17 cellular contexts compared by ENCODE assay signal in the genomic region with DNA sequence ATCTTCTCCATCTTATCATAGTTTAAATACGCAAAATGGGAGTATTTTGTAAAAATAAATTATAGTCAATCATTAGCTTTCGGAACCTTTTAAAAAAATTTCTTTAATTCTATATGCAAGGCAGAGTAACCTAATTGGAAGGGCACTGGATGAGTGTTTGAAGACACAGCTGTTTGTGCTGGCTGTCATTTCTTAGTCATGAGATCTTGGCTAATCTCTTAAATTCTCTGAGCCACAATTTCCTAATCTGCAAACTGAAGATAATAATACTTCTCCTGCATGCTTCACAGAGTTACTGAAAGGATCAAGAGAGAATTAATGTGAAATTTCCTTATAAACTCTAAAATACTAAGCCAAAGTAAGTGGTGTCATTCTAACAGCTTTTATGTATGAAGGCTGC.
A peak's percentile ranks its signal among the peaks of the same experiment; 100 is the strongest.
DNase-seq lines count a peak whose midpoint lies in the region; ATAC-seq, FAIRE-seq and TF ChIP-seq lines count a peak whose summit lies in the region.
"Had no signal": no experiment of that assay in that cellular context is flagged by ENCODE, and none has a peak within 500 bp of the region (broad histone marks: within the 10 kb centered on the region; RNA-seq: fewer than 3 reads in every experiment).

No MANE protein-coding gene starts in this region.

- intact Hi-C loops in mucosa of descending colon (cut with DNase I, micrococcal nuclease): no loop called here

- H3K9ac ChIP-seq in astrocyte (ENCODE audit: low read length): no peak overlapping the region

- no peak for TF ChIP-seq CTCF in astrocyte (IDR thresholded peaks at IDR 0.05; ENCODE audit: insufficient read depth, low read depth, low read length)
- no peak for TF ChIP-seq CTCF in foreskin fibroblast (IDR thresholded peaks at IDR 0.05; ENCODE audit: low read depth, low read length)
- no peak for TF ChIP-seq CTCF in GM23338 (conservative IDR thresholded peaks at IDR 0.05; ENCODE audit: low read depth in 2 of 2)
- TF ChIP-seq CTCF in mucosa of descending colon (IDR thresholded peaks at IDR 0.05): no peak

- H3K4me1 Mint-ChIP-seq in astrocyte (ENCODE audit: low read depth, unreplicated experiment) (peaks cover 8% of the 10 kb centered on the region), GM23338 (no peaks in the 10 kb centered on the region)
- H3K4me1 Mint-ChIP-seq: H9 had no signal

- H2AFZ ChIP-seq in astrocyte (ENCODE audit: low read depth, low read length) (no peak overlapping the region), GM23338 (no peak overlapping the region)

- H3K36me3 Mint-ChIP-seq in astrocyte (ENCODE audit: low read depth, unreplicated experiment) (no peaks in the 10 kb centered on the region), GM23338 (ENCODE audit: low read depth) (no peaks in the 10 kb centered on the region)

- no peak for FAIRE-seq in astrocyte (lab: Jason Lieb, UNC)
- FAIRE-seq: A204.1 had no signal

- H3K27me3 Mint-ChIP-seq in astrocyte (ENCODE audit: low read depth, unreplicated experiment) (no peaks in the 10 kb centered on the region), GM23338 (ENCODE audit: insufficient read depth, low read depth, poor library complexity) (peaks cover 3% of the 10 kb centered on the region)

- H3K4me1 ChIP-seq in astrocyte (ENCODE audit: insufficient read depth, low read length) (peaks cover 9% of the 10 kb centered on the region), GM23338 (ENCODE audit: insufficient read depth) (no peaks in the 10 kb centered on the region), mucosa of descending colon (ENCODE audit: low read depth) (no peaks in the 10 kb centered on the region)

- ATAC-seq in GM23338 (no peak), GM19397 (IDR thresholded peaks at IDR 0.05; ENCODE audit: unreplicated experiment) (no peak), mucosa of descending colon (no peak)
- ATAC-seq: PC-3 had no signal

- H3K27ac Mint-ChIP-seq in astrocyte (ENCODE audit: unreplicated experiment) (no peak overlapping the region), GM23338 (no peak overlapping the region)
- H3K27ac Mint-ChIP-seq: H9 had no signal

- H3K4me2 ChIP-seq in astrocyte (ENCODE audit: low read length) (no peak overlapping the region), GM23338 (no peak overlapping the region)

- H3K36me3 ChIP-seq in astrocyte (ENCODE audit: insufficient read depth, low read length): no peaks in the 10 kb centered on the region
- no peaks in the 10 kb centered on the region for H3K36me3 ChIP-seq in GM23338 (ENCODE audit: insufficient read depth)
- no peaks in the 10 kb centered on the region for H3K36me3 ChIP-seq in mucosa of descending colon (ENCODE audit: low read depth)

- H3K9me3 Mint-ChIP-seq in astrocyte (ENCODE audit: unreplicated experiment): no peaks in the 10 kb centered on the region
- H3K9me3 Mint-ChIP-seq in GM23338: peaks cover 3% of the 10 kb centered on the region; the same call in 2 of the 3 replicates
- H3K9me3 Mint-ChIP-seq: H9 had no signal

- DNase-seq in AG08395 (ENCODE audit: low spot score) (peak; percentile 36), HCEC 1CT (peak; percentile 57), astrocyte (ENCODE audit: low read depth) (peak; percentile 10), foreskin fibroblast (peak; percentile 13 to 26), GM23338 (ENCODE audit: low spot score) (no peak), mucosa of descending colon (no peak)
- DNase-seq in effector CD8-positive, alpha-beta T cell (lab: John Stamatoyannopoulos, UW): no peak
- DNase-seq: AML-193, DMS79 treated with DMSO at 0.1 percent for 48 hours, GDM1, H9, NCI-H1048, NCI-H2107, NCI-H69, PC-3 had no signal

- H3K9me2 ChIP-seq in GM23338 (ENCODE audit: insufficient read depth): peaks cover 3% of the 10 kb centered on the region; the same call in 1 of the 2 replicates

- H3K27ac ChIP-seq in astrocyte (ENCODE audit: low read depth, low read length) (no peak overlapping the region), GM23338 (ENCODE audit: low read depth) (no peak overlapping the region)

- H3K9me3 ChIP-seq in astrocyte (ENCODE audit: insufficient read depth, low read depth, low read length) (no peaks in the 10 kb centered on the region), mucosa of descending colon (no peaks in the 10 kb centered on the region)

- no peak overlapping the region for H3K4me3 ChIP-seq in astrocyte (ENCODE audit: insufficient read depth, low read depth, low read length)
- H3K4me3 ChIP-seq in foreskin fibroblast (ENCODE audit: low read depth in 1 of 2, low read length in 2 of 2): no peak overlapping the region
- H3K4me3 ChIP-seq in GM23338: no peak overlapping the region
- H3K4me3 ChIP-seq in mucosa of descending colon: no peak overlapping the region

- H4K20me1 ChIP-seq in astrocyte (ENCODE audit: insufficient read depth, low read length): no peaks in the 10 kb centered on the region
- H4K20me1 ChIP-seq in GM23338 (replicated peaks; ENCODE audit: insufficient read depth): no peaks in the 10 kb centered on the region

- H3K4me3 Mint-ChIP-seq in astrocyte (ENCODE audit: unreplicated experiment) (no peak overlapping the region), GM23338 (no peak overlapping the region)
- H3K4me3 Mint-ChIP-seq: H9 had no signal

- H3F3A ChIP-seq in GM23338 (replicated peaks; ENCODE audit: low read depth): no peaks in the 10 kb centered on the region

- H3K27me3 ChIP-seq in astrocyte (ENCODE audit: insufficient read depth, low read length) (no peaks in the 10 kb centered on the region), GM23338 (ENCODE audit: insufficient read depth) (no peaks in the 10 kb centered on the region)

- no peaks in the 10 kb centered on the region for H3K79me2 ChIP-seq in astrocyte (ENCODE audit: insufficient read depth, low read length)
- H3K79me2 ChIP-seq in GM23338 (replicated peaks; ENCODE audit: insufficient read depth): no peaks in the 10 kb centered on the region

TF ChIP-seq in GM23338, 12 proteins besides CTCF, POLR2A, EP300 and RAD21 (continues in another document):
- TF ChIP-seq EZH2phosphoT487 (IDR thresholded peaks at IDR 0.05; ENCODE audit: unreplicated experiment) (no peak), JUNB (IDR thresholded peaks at IDR 0.05; ENCODE audit: unreplicated experiment) (no peak), STAT1 (IDR thresholded peaks at IDR 0.05; ENCODE audit: unreplicated experiment) (no peak), EZH2 (IDR thresholded peaks at IDR 0.05; ENCODE audit: low read depth, unreplicated experiment) (no peak), ZNF114 (CRISPR knock-in tag; IDR thresholded peaks at IDR 0.05) (no peak)
- TF ChIP-seq, protein P1, sequence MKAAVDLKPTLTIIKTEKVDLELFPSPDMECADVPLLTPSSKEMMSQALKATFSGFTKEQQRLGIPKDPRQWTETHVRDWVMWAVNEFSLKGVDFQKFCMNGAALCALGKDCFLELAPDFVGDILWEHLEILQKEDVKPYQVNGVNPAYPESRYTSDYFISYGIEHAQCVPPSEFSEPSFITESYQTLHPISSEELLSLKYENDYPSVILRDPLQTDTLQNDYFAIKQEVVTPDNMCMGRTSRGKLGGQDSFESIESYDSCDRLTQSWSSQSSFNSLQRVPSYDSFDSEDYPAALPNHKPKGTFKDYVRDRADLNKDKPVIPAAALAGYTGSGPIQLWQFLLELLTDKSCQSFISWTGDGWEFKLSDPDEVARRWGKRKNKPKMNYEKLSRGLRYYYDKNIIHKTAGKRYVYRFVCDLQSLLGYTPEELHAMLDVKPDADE (IDR thresholded peaks at IDR 0.05): no peak

Comparison
In these comparisons a context has a peak if more than half of its experiments do, and no peak if none do; other contexts are left out.
1. DNase-seq: peak in AG08395 (single experiment), HCEC 1CT (single experiment), astrocyte (single experiment) and foreskin fibroblast (2 of 2); none in GM23338 (single experiment), mucosa of descending colon (0 of 3) and effector CD8-positive, alpha-beta T cell (single experiment).